In the genomic region with DNA sequence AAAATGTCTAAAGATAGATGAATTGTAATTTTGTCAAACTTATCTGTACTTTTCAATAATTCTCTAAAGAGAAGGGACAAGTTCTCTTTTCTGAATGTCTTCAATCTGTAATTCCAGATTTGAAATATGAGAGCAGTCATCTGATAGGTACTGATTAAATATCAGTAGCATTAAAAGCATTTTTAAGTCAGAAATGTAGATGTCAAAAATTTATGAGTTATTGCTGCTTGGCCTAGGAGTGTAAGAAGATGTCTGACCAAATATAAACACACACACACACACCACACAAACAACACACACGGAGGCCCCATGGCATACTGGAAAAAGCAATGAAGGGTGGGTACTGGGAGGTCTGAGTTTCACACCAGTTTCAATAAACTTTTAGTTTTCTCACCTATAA, we compare ENCODE assay signal across 10 cellular contexts. TPM values are rescaled to one million over a fixed set of nuclear protein-coding genes. Genes with fewer than 3 reads are reported as not detected.
DNase-seq lines count a peak whose midpoint lies in the region; ATAC-seq and TF ChIP-seq lines count a peak whose summit lies in the region.
"Had no signal": no experiment of that assay in that cellular context is flagged by ENCODE, and none has a peak within 500 bp of the region (broad histone marks: within the 10 kb centered on the region; RNA-seq: fewer than 3 reads in every experiment).

No MANE protein-coding gene starts in this region.

- H3K27ac ChIP-seq in HCT116 (ENCODE audit: low read depth, low read length) (no peak overlapping the region; the same call in 1 of the 2 replicates), foreskin keratinocyte (peak overlapping the region; percentile 78), sigmoid colon (peak overlapping the region; percentile 99 to 100 (median 99))

- no peak overlapping the region for H3K27ac Mint-ChIP-seq in activated B cell treated with CpG ODN at 0.5 μM for 24 hours
- no peak overlapping the region for H3K27ac Mint-ChIP-seq in activated CD4-positive, alpha-beta T cell treated with anti-CD3 and anti-CD28 coated beads, Interleukin-2, amount 10 ng/mL, durations not matched to agents 24 days and 14 days

- H3K9ac ChIP-seq in HCT116 (ENCODE audit: low read length), result peak overlapping the region; percentile 86; the same call in 1 of the 2 replicates

- peaks cover 11% of the 10 kb centered on the region; the same call in 1 of the 2 replicates for H4K20me1 ChIP-seq in HCT116 (ENCODE audit: insufficient read depth)

- H2AFZ ChIP-seq in HCT116 (ENCODE audit: low read depth, low read length, poor library complexity, severe bottlenecking), result peak overlapping the region; percentile 40

- no peak for TF ChIP-seq RAD21 in HCT116 (IDR thresholded peaks at IDR 0.05; ENCODE audit: low read depth)

- H3K36me3 ChIP-seq in HCT116 (ENCODE audit: control insufficient read depth in 1 of 2, insufficient read depth in 2 of 2, low read length in 2 of 2) (peaks cover 0 to 3% of the 10 kb centered on the region in 2 experiments; a peak in 2 of 4 replicates), sigmoid colon (peaks cover 0 to 1% (median 0%) of the 10 kb centered on the region in 4 donors)

- no peaks in the 10 kb centered on the region for H3K9me2 ChIP-seq in HCT116 (ENCODE audit: insufficient read depth)

- intact Hi-C loops in HCT116 (cut with micrococcal nuclease) (loop anchor here (5.0 to 10.0 kb wide), 2 partner anchors 234 to 284 kb away; a partner anchor contains a TSS), activated B cell treated with CpG ODN at 0.5 μM for 24 hours (cut with micrococcal nuclease) (loop anchor here (5.0 kb wide), 2 partner anchors 34 to 299 kb away; a partner anchor contains a TSS), sigmoid colon (cut with DNase I) (no loop called here)
- intact Hi-C loops in activated CD4-positive, alpha-beta T cell treated with anti-CD3 and anti-CD28 coated beads, Interleukin-2, amount 10 ng/mL, durations not matched to agents 24 days and 14 days (cut with micrococcal nuclease), result loop anchor here (5.0 kb wide), 3 partner anchors 34 to 1191 kb away; a partner anchor contains a TSS

- RAD21 ChIA-PET in HCT116 (lab: Charles Lee; ENCODE audit: low non-redundant PET in 1 of 2, low total read pairs in 2 of 2, uncharacterized antibody in 2 of 2, unreplicated experiment in 2 of 2), result no interaction called here

- TF ChIP-seq POLR2A in HCT116 (IDR thresholded peaks at IDR 0.05; ENCODE audit: borderline replicate concordance, extremely low read depth, insufficient read depth, insufficient read length), result no peak
- no peak for TF ChIP-seq POLR2A in sigmoid colon (IDR thresholded peaks at IDR 0.05)

- ATAC-seq in HCT116 (no peak), activated B cell treated with CpG ODN at 0.5 μM for 24 hours (ENCODE audit: low read depth) (no peak), foreskin keratinocyte (no peak)

- H3K36me3 Mint-ChIP-seq in activated B cell treated with CpG ODN at 0.5 μM for 24 hours (ENCODE audit: low read depth), result peaks cover 16% of the 10 kb centered on the region
- peaks cover 6% of the 10 kb centered on the region for H3K36me3 Mint-ChIP-seq in activated CD4-positive, alpha-beta T cell treated with anti-CD3 and anti-CD28 coated beads, Interleukin-2, amount 10 ng/mL, durations not matched to agents 24 days and 14 days (ENCODE audit: low read depth)

- WGBS in sigmoid colon, 2 donors, result 15 to 48% methylated on average over 1 of the region's 1 CpG

- H3K27me3 ChIP-seq in HCT116 (ENCODE audit: insufficient read depth, low read length) (no peaks in the 10 kb centered on the region), foreskin keratinocyte (no peaks in the 10 kb centered on the region), sigmoid colon (no peaks in the 10 kb centered on the region)

- H3K9me3 Mint-ChIP-seq in activated B cell treated with CpG ODN at 0.5 μM for 24 hours, result no peaks in the 10 kb centered on the region
- H3K9me3 Mint-ChIP-seq in activated CD4-positive, alpha-beta T cell treated with anti-CD3 and anti-CD28 coated beads, Interleukin-2, amount 10 ng/mL, durations not matched to agents 24 days and 14 days, result no peaks in the 10 kb centered on the region

- no peak for DNase-seq in HCT116 (ENCODE audit: low read depth, low spot score)
- DNase-seq in activated B cell treated with CpG ODN at 0.5 μM for 24 hours, result no peak
- no peak for DNase-seq in foreskin keratinocyte
- no peak for DNase-seq in sigmoid colon
- DNase-seq in DMS153 treated with DMSO at 0.1 percent for 48 hours (lab: John Stamatoyannopoulos, UW; ENCODE audit: unreplicated experiment), result no peak
- no peak for DNase-seq in NCI-H774 (lab: John Stamatoyannopoulos, UW)
- no peak for DNase-seq in NCI-H1694 (lab: John Stamatoyannopoulos, UW)
- no peak for DNase-seq in activated CD4-positive, alpha-beta T cell treated with anti-CD3 and anti-CD28 coated beads, Interleukin-2, amount 10 ng/mL, durations not matched to agents 24 days and 14 days
- DNase-seq: hypothalamus, NCI-H524 had no signal

- peak overlapping the region; percentile 93 for H3K4me2 ChIP-seq in HCT116 (ENCODE audit: low read length)

- POLR2A ChIA-PET in HCT116 (lab: Charles Lee), result no interaction called here
- POLR2A ChIA-PET in activated B cell treated with CpG ODN at 0.5 μM for 24 hours (lab: Charles Lee), result no interaction called here

- CTCF ChIA-PET in HCT116 (lab: Charles Lee) (no interaction called here), activated B cell treated with CpG ODN at 0.5 μM for 24 hours (lab: Charles Lee) (no interaction called here)

- no peaks in the 10 kb centered on the region for H3K27me3 Mint-ChIP-seq in activated B cell treated with CpG ODN at 0.5 μM for 24 hours
- peaks cover 3% of the 10 kb centered on the region for H3K27me3 Mint-ChIP-seq in activated CD4-positive, alpha-beta T cell treated with anti-CD3 and anti-CD28 coated beads, Interleukin-2, amount 10 ng/mL, durations not matched to agents 24 days and 14 days

- H3K4me3 Mint-ChIP-seq in activated B cell treated with CpG ODN at 0.5 μM for 24 hours, result peak overlapping the region; percentile 98
- H3K4me3 Mint-ChIP-seq in activated CD4-positive, alpha-beta T cell treated with anti-CD3 and anti-CD28 coated beads, Interleukin-2, amount 10 ng/mL, durations not matched to agents 24 days and 14 days, result no peak overlapping the region

- TF ChIP-seq CTCF in HCT116 (IDR thresholded peaks at IDR 0.05 in 2 of 3, conservative IDR thresholded peaks at IDR 0.05 in 1 of 3; ENCODE audit: borderline replicate concordance in 1 of 3, insufficient read depth in 1 of 3, low read depth in 2 of 3, low read length in 2 of 3) (no peak), activated B cell treated with CpG ODN at 0.5 μM for 24 hours (IDR thresholded peaks at IDR 0.05) (no peak), foreskin keratinocyte (conservative IDR thresholded peaks at IDR 0.05) (no peak), sigmoid colon (IDR thresholded peaks at IDR 0.05) (no peak)

- BruUV-seq in HCT116 (replicated peaks; lab: Mats Ljungman, UMichigan), result no TSS peak

- H3K9me3 ChIP-seq in HCT116 (ENCODE audit: control insufficient read depth in 1 of 2, insufficient read depth in 1 of 2, low read depth in 1 of 2, low read length in 2 of 2), result no peaks in the 10 kb centered on the region
- H3K9me3 ChIP-seq in sigmoid colon, result no peaks in the 10 kb centered on the region

- TF ChIP-seq EP300 in sigmoid colon (IDR thresholded peaks at IDR 0.05), result no peak

- H3K4me3 ChIP-seq in HCT116 (replicated peaks in 1 of 2; ENCODE audit: low read depth in 1 of 2, low read length in 2 of 2) (peak overlapping the region in 1 of 2 experiments; percentile 70; a peak in 1 of 4 replicates), sigmoid colon (peak overlapping the region in 3 of 4 donors; percentile 80 to 100 (median 98))

- H3K4me1 ChIP-seq in HCT116 (ENCODE audit: control insufficient read depth in 1 of 2, insufficient read depth in 2 of 2, low read length in 2 of 2) (peaks cover 17 to 34% of the 10 kb centered on the region in 2 experiments), foreskin keratinocyte (peaks cover 12% of the 10 kb centered on the region), sigmoid colon (peaks cover 0 to 39% (median 24%) of the 10 kb centered on the region in 4 donors)

- H3K79me2 ChIP-seq in HCT116 (ENCODE audit: insufficient read depth, low read length), result peaks cover 25% of the 10 kb centered on the region

- peaks cover 54% of the 10 kb centered on the region for H3K4me1 Mint-ChIP-seq in activated B cell treated with CpG ODN at 0.5 μM for 24 hours
- peaks cover 50% of the 10 kb centered on the region for H3K4me1 Mint-ChIP-seq in activated CD4-positive, alpha-beta T cell treated with anti-CD3 and anti-CD28 coated beads, Interleukin-2, amount 10 ng/mL, durations not matched to agents 24 days and 14 days

TF ChIP-seq in HCT116, 20 proteins besides CTCF, POLR2A, EP300 and RAD21:
- TF ChIP-seq, protein P1, sequence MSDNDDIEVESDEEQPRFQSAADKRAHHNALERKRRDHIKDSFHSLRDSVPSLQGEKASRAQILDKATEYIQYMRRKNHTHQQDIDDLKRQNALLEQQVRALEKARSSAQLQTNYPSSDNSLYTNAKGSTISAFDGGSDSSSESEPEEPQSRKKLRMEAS (IDR thresholded peaks at IDR 0.05), result no peak
- TF ChIP-seq SRF (IDR thresholded peaks at IDR 0.05; ENCODE audit: low read depth) (no peak), ELF1 (IDR thresholded peaks at IDR 0.05; ENCODE audit: borderline replicate concordance, low read depth) (no peak), YY1 (IDR thresholded peaks at IDR 0.05; ENCODE audit: extremely low read depth, insufficient replicate concordance, low read depth, low read length) (no peak), POLR2AphosphoS5 (IDR thresholded peaks at IDR 0.05; ENCODE audit: low read depth, low read length) (no peak)

RNA-seq across cellular contexts. Expression of a gene that starts 2.4 kb away (rescaled TPM):
- total RNA-seq in HCT116 (2021; ENCODE audit: unreplicated experiment), result 86.0 TPM
- polyA plus RNA-seq in HCT116 (2012), result 57.2 and 74.9 TPM in 2 replicates
- total RNA-seq in activated B cell treated with CpG ODN at 0.5 μM for 24 hours, result 18.8 and 20.4 TPM in 2 replicates
- total RNA-seq in foreskin keratinocyte, result 45.2 and 49.1 TPM in 2 replicates
- 31.7 and 35.3 TPM in 2 replicates for polyA plus RNA-seq in foreskin keratinocyte
- total RNA-seq in sigmoid colon, result 10 to 100 TPM; 16.2 to 31.1 (median 30.1) TPM
- 10 to 100 TPM; 32.4 to 57.1 (median 39.4) TPM for polyA plus RNA-seq in sigmoid colon
- total RNA-seq in activated CD4-positive, alpha-beta T cell treated with anti-CD3 and anti-CD28 coated beads, Interleukin-2, amount 10 ng/mL, durations not matched to agents 24 days and 14 days, result 29.0 and 30.1 TPM in 2 replicates

RNA-seq across cellular contexts. Expression of a gene that starts 33.2 kb away (rescaled TPM):
- total RNA-seq in HCT116 (2021; ENCODE audit: unreplicated experiment), result 0.05 TPM
- polyA plus RNA-seq in HCT116 (2012), result not detected in 2 replicates
- total RNA-seq in activated B cell treated with CpG ODN at 0.5 μM for 24 hours, result not detected in 2 replicates
- total RNA-seq in foreskin keratinocyte, result not detected in 2 replicates
- polyA plus RNA-seq in foreskin keratinocyte, result not detected in 2 replicates
- 1 to 10 TPM in 1 of 4 donors, under 1 TPM in 3; under 0.01 to 1.1 (median 0.15) TPM for total RNA-seq in sigmoid colon
- polyA plus RNA-seq in sigmoid colon, result under 1 TPM in 2 of 3 donors, not detected in 1; under 0.01 to 0.09 TPM
- not detected in 2 replicates for total RNA-seq in activated CD4-positive, alpha-beta T cell treated with anti-CD3 and anti-CD28 coated beads, Interleukin-2, amount 10 ng/mL, durations not matched to agents 24 days and 14 days
